ENCODE assay signal across 10 cellular contexts in genomic region chr12:27709212-27709931, GRCh38. TPM values are rescaled to one million over a fixed set of nuclear protein-coding genes. Genes with fewer than 3 reads are reported as not detected.
DNase-seq lines count a peak whose midpoint lies in the region; ATAC-seq and TF ChIP-seq lines count a peak whose summit lies in the region.
"Had no signal": no experiment of that assay in that cellular context is flagged by ENCODE, and none has a peak within 500 bp of the region (broad histone marks: within the 10 kb centered on the region; RNA-seq: fewer than 3 reads in every experiment).

No MANE protein-coding gene starts in this region.

- H4K20me1 ChIP-seq in hepatocyte (ENCODE audit: insufficient read depth, poor library complexity, severe bottlenecking): no peaks in the 10 kb centered on the region

- H3K27me3 Mint-ChIP-seq in nephron progenitor cell (ENCODE audit: low read depth, poor library complexity): peaks cover 7% of the 10 kb centered on the region

- peak overlapping the region; percentile 91 for H2AFZ ChIP-seq in hepatocyte

- DNase-seq in DMS53 (lab: John Stamatoyannopoulos, UW) (peak; percentile 54), DMS53 treated with DMSO at 0.1 percent for 48 hours (lab: John Stamatoyannopoulos, UW; ENCODE audit: unreplicated experiment) (no peak), hepatocyte (ENCODE audit: low spot score) (no peak), nephron progenitor cell (no peak), NCI-H82 treated with DMSO at 0.1 percent for 48 hours (lab: John Stamatoyannopoulos, UW; ENCODE audit: unreplicated experiment) (no peak)
- no peak for DNase-seq in stimulated activated effector memory CD8-positive, alpha-beta T cell treated with anti-CD3 and anti-CD28 coated beads, Interleukin-12 subunit alpha, Interleukin-12 subunit beta, amount 100 ng/mL, for 72 hours (ENCODE audit: low spot score in 2 of 2)
- no peak for DNase-seq in NK-92 treated with Interleukin-12 subunit alpha and Interleukin-12 subunit beta, amount 100 ng/mL, for 24 hours (lab: John Stamatoyannopoulos, UW)
- DNase-seq: left cardiac atrium had no signal

- H3K4me2 ChIP-seq in hepatocyte: peak overlapping the region; percentile 81

- H3K36me3 Mint-ChIP-seq in stimulated activated effector memory CD8-positive, alpha-beta T cell treated with anti-CD3 and anti-CD28 coated beads, Interleukin-12 subunit alpha, Interleukin-12 subunit beta, amount 100 ng/mL, for 72 hours: peaks cover 40% of the 10 kb centered on the region
- H3K36me3 Mint-ChIP-seq in nephron progenitor cell (ENCODE audit: low read depth): peaks cover 26% of the 10 kb centered on the region

- peak overlapping the region; percentile 97 for H3K4me3 Mint-ChIP-seq in stimulated activated effector memory CD8-positive, alpha-beta T cell treated with anti-CD3 and anti-CD28 coated beads, Interleukin-12 subunit alpha, Interleukin-12 subunit beta, amount 100 ng/mL, for 72 hours
- H3K4me3 Mint-ChIP-seq in nephron progenitor cell: no peak overlapping the region

- H3K9me3 Mint-ChIP-seq in stimulated activated effector memory CD8-positive, alpha-beta T cell treated with anti-CD3 and anti-CD28 coated beads, Interleukin-12 subunit alpha, Interleukin-12 subunit beta, amount 100 ng/mL, for 72 hours: no peaks in the 10 kb centered on the region
- H3K9me3 Mint-ChIP-seq in nephron progenitor cell: no peaks in the 10 kb centered on the region
- H3K9me3 Mint-ChIP-seq: T-helper 1 cell treated with Interleukin-12 subunit alpha and Interleukin-12 subunit beta and Interleukin-4 antibody, amounts not matched to agents 30 μg/mL and 1 μg/mL, for 36 hours had no signal

- H3K79me2 ChIP-seq in hepatocyte: peaks cover 35% of the 10 kb centered on the region

- H3K9me2 ChIP-seq in hepatocyte (replicated peaks; ENCODE audit: insufficient read depth): no peaks in the 10 kb centered on the region

- 96% methylated on average over 12 of the region's 12 CpGs for WGBS in hepatocyte (ENCODE audit: low lambda C conversion rate, missing lambda C conversion rate)

- H3K36me3 ChIP-seq in hepatocyte (replicated peaks; ENCODE audit: insufficient read depth, low read depth): no peaks in the 10 kb centered on the region

- no peak for ATAC-seq in stimulated activated effector memory CD8-positive, alpha-beta T cell treated with anti-CD3 and anti-CD28 coated beads, Interleukin-12 subunit alpha, Interleukin-12 subunit beta, amount 100 ng/mL, for 72 hours

- H3K27me3 ChIP-seq in hepatocyte: no peaks in the 10 kb centered on the region

- peak overlapping the region; percentile 94 for H3K27ac ChIP-seq in VCaP
- H3K27ac ChIP-seq in hepatocyte: peak overlapping the region; percentile 90

- H3K9me3 ChIP-seq in hepatocyte (ENCODE audit: low read depth): no peaks in the 10 kb centered on the region

- no peak for TF ChIP-seq CTCF in VCaP (conservative IDR thresholded peaks at IDR 0.05)
- no peak for TF ChIP-seq CTCF in hepatocyte (IDR thresholded peaks at IDR 0.05; ENCODE audit: poor library complexity)
- no peak for TF ChIP-seq CTCF in nephron progenitor cell (IDR thresholded peaks at IDR 0.05)

- H3K4me3 ChIP-seq in hepatocyte: no peak overlapping the region

- peaks cover 8% of the 10 kb centered on the region for H3K4me1 ChIP-seq in hepatocyte (ENCODE audit: insufficient read depth)

- H3K4me1 Mint-ChIP-seq in stimulated activated effector memory CD8-positive, alpha-beta T cell treated with anti-CD3 and anti-CD28 coated beads, Interleukin-12 subunit alpha, Interleukin-12 subunit beta, amount 100 ng/mL, for 72 hours: peaks cover 28% of the 10 kb centered on the region
- peaks cover 28% of the 10 kb centered on the region for H3K4me1 Mint-ChIP-seq in nephron progenitor cell

- H3K27ac Mint-ChIP-seq in stimulated activated effector memory CD8-positive, alpha-beta T cell treated with anti-CD3 and anti-CD28 coated beads, Interleukin-12 subunit alpha, Interleukin-12 subunit beta, amount 100 ng/mL, for 72 hours: no peak overlapping the region
- no peak overlapping the region for H3K27ac Mint-ChIP-seq in nephron progenitor cell

RNA-seq across cellular contexts. Expression of gene MRPS35, which starts 1.3 kb away (rescaled TPM):
- 88.1 and 95.8 TPM in 2 replicates for total RNA-seq in hepatocyte
- 50.7 and 67.4 TPM in 2 replicates for polyA plus RNA-seq in hepatocyte

RNA-seq across cellular contexts. Expression of gene REP15, which starts 13.1 kb away (rescaled TPM):
- 1.6 and 4.7 TPM in 2 replicates for total RNA-seq in hepatocyte
- polyA plus RNA-seq in hepatocyte: 0.43 and 1.2 TPM in 2 replicates
